In genomic region chr2:11017921-11018320, GRCh38 we compare ENCODE assay signal across 22 cellular contexts.
"Had no signal": no experiment of that assay in that cellular context is flagged by ENCODE, and none has a peak within 500 bp of the region (broad histone marks: within the 10 kb centered on the region; RNA-seq: fewer than 3 reads in every experiment).

No MANE protein-coding gene starts in this region.

- DNase-seq: activated B cell treated with CpG ODN at 0.5 μM for 24 hours; activated CD4-positive, alpha-beta T cell treated with anti-CD3 and anti-CD28 coated beads for 4 hours; activated CD4-positive, alpha-beta T cell treated with anti-CD3 and anti-CD28 coated beads, Interleukin-2, amount 50 U/mL, for 48 hours; activated CD8-positive, alpha-beta memory T cell treated with anti-CD3 and anti-CD28 coated beads, Interleukin-2, amount 10 ng/mL, durations not matched to agents 7 days and 5 days; activated effector memory CD4-positive, alpha-beta T cell treated with anti-CD3 and anti-CD28 coated beads, Interleukin-2, amount 50 U/mL, for 16 hours; activated naive CD4-positive, alpha-beta T cell treated with anti-CD3 and anti-CD28 coated beads, Interleukin-2, amount 10 ng/mL, durations not matched to agents 7 days and 5 days; activated naive CD8-positive, alpha-beta T cell treated with anti-CD3 and anti-CD28 coated beads, Interleukin-2, amount 50 U/mL, for 24 hours; activated T-cell treated with anti-CD3 and anti-CD28 coated beads for 4 hours; anterior cingulate cortex; body of pancreas; effector CD8-positive, alpha-beta T cell; foreskin keratinocyte; immature natural killer cell; kidney glomerular epithelial cell; left lung; naive B cell; occipital lobe; stimulated activated CD4-positive, alpha-beta T cell treated with anti-CD3 and anti-CD28 coated beads, Interleukin-2, amount 100 ng/mL, for 48 hours; stimulated activated naive CD4-positive, alpha-beta T cell; T1000 had no signal

- H3K4me3 ChIP-seq: body of pancreas, left lung, lung, thoracic aorta had no signal

- ATAC-seq: activated CD8-positive, alpha-beta memory T cell treated with anti-CD3 and anti-CD28 coated beads, Interleukin-2, amount 10 ng/mL, durations not matched to agents 7 days and 5 days; activated naive CD8-positive, alpha-beta T cell treated with anti-CD3 and anti-CD28 coated beads, Interleukin-2, amount 50 U/mL, for 24 hours; body of pancreas; foreskin keratinocyte; left lung had no signal

- H3K27me3 ChIP-seq: body of pancreas had no signal

- H3K27ac ChIP-seq: body of pancreas, foreskin keratinocyte, left lung, thoracic aorta had no signal
